In genomic region chr7:155796381-155797261, GRCh38 we compare ENCODE assay signal across 8 cellular contexts. TPM values are rescaled to one million over a fixed set of nuclear protein-coding genes. Genes with fewer than 3 reads are reported as not detected.
DNase-seq lines count a peak whose midpoint lies in the region; ATAC-seq and TF ChIP-seq lines count a peak whose summit lies in the region.

No MANE protein-coding gene starts in this region.

- peaks cover 35% of the 10 kb centered on the region for H3K4me1 ChIP-seq in OCI-LY3 (ENCODE audit: low read length)
- H3K4me1 ChIP-seq in gastroesophageal sphincter: peaks cover 0 to 10% (median 5%) of the 10 kb centered on the region in 3 donors
- peaks cover 21% of the 10 kb centered on the region for H3K4me1 ChIP-seq in vagina

- 13 to 80% methylated on average over 1 to 19 of the region's 60 CpGs for WGBS in gastroesophageal sphincter (ENCODE audit: low coverage in 1 of 2), 2 donors

- H4K20me1 ChIP-seq in OCI-LY3 (ENCODE audit: insufficient read depth, low read length): no peaks in the 10 kb centered on the region

- TF ChIP-seq CTCF in GM12865 (IDR thresholded peaks at IDR 0.05; ENCODE audit: insufficient read depth, low read depth, low read length, missing control alignments) (peak; percentile 87), OCI-LY3 (IDR thresholded peaks at IDR 0.05; ENCODE audit: low read depth, low read length) (peak; percentile 42), gastroesophageal sphincter (IDR thresholded peaks at IDR 0.05) (peak in 3 of 4 experiments; percentile 77 to 97 (median 77)), vagina (IDR thresholded peaks at IDR 0.05) (peak; percentile 56 to 68 (median 61))

- no peak overlapping the region for H3K9ac ChIP-seq in OCI-LY3 (ENCODE audit: low read length)

- H3K4me3 Mint-ChIP-seq in activated T-helper 17 cell treated with anti-CD3 and anti-CD28 coated beads, Interleukin-2, amount 50 U/mL, for 72 hours: no peak overlapping the region

- no peak overlapping the region for H3K27ac ChIP-seq in OCI-LY3 (ENCODE audit: low read length)
- no peak overlapping the region for H3K27ac ChIP-seq in gastroesophageal sphincter
- no peak overlapping the region for H3K27ac ChIP-seq in vagina

- H2AFZ ChIP-seq in OCI-LY3 (ENCODE audit: low read depth, low read length): no peak overlapping the region

- H3K4me1 Mint-ChIP-seq in activated T-helper 17 cell treated with anti-CD3 and anti-CD28 coated beads, Interleukin-2, amount 50 U/mL, for 72 hours: no peaks in the 10 kb centered on the region

- peak; percentile 56 for ATAC-seq in HG02588 (IDR thresholded peaks at IDR 0.05; ENCODE audit: unreplicated experiment)
- peak; percentile 79 for ATAC-seq in activated T-helper 17 cell treated with anti-CD3 and anti-CD28 coated beads, Interleukin-2, amount 50 U/mL, for 72 hours (replicated peaks)
- peak; percentile 59 for ATAC-seq in gastroesophageal sphincter

- no peaks in the 10 kb centered on the region for H3K36me3 Mint-ChIP-seq in activated T-helper 17 cell treated with anti-CD3 and anti-CD28 coated beads, Interleukin-2, amount 50 U/mL, for 72 hours (ENCODE audit: low read depth)

- H3K4me3 ChIP-seq in GM12865 (ENCODE audit: low read depth, low read length) (no peak overlapping the region), OCI-LY3 (ENCODE audit: low read length) (peak overlapping the region; percentile 46), gastroesophageal sphincter (peak overlapping the region in 1 of 2 donors; percentile 14), vagina (no peak overlapping the region)

- no peaks in the 10 kb centered on the region for H3K9me3 Mint-ChIP-seq in activated T-helper 17 cell treated with anti-CD3 and anti-CD28 coated beads, Interleukin-2, amount 50 U/mL, for 72 hours

- H3K4me2 ChIP-seq in OCI-LY3 (ENCODE audit: low read length): peak overlapping the region; percentile 50

- H3K27ac Mint-ChIP-seq in activated T-helper 17 cell treated with anti-CD3 and anti-CD28 coated beads, Interleukin-2, amount 50 U/mL, for 72 hours: no peak overlapping the region

- intact Hi-C loops in posterior cingulate gyrus (cut with DNase I) (loop anchor here (2.0 to 5.0 kb wide), 3 partner anchors 676 to 1020 kb away; no protein-coding TSS in a partner anchor), vagina (cut with DNase I) (no loop called here)

- TF ChIP-seq POLR2A in gastroesophageal sphincter (IDR thresholded peaks at IDR 0.05) (no peak), vagina (IDR thresholded peaks at IDR 0.05) (no peak)

- H3K36me3 ChIP-seq in OCI-LY3 (replicated peaks; ENCODE audit: low read depth, low read length) (no peaks in the 10 kb centered on the region), gastroesophageal sphincter (no peaks in the 10 kb centered on the region), vagina (no peaks in the 10 kb centered on the region)

- H3K27me3 ChIP-seq in OCI-LY3 (ENCODE audit: low read depth, low read length) (peaks cover 5% of the 10 kb centered on the region; the same call in 1 of the 2 replicates), gastroesophageal sphincter (peaks cover 72% of the 10 kb centered on the region), vagina (no peaks in the 10 kb centered on the region)

- no peaks in the 10 kb centered on the region for H3K79me2 ChIP-seq in OCI-LY3 (ENCODE audit: low read length)

- no peak for TF ChIP-seq EP300 in gastroesophageal sphincter (IDR thresholded peaks at IDR 0.05)

- H3K27me3 Mint-ChIP-seq in activated T-helper 17 cell treated with anti-CD3 and anti-CD28 coated beads, Interleukin-2, amount 50 U/mL, for 72 hours: peaks cover 26% of the 10 kb centered on the region

- peak; percentile 62 for DNase-seq in GM12865 (ENCODE audit: low read depth)
- peak in 8 of 10 donors; percentile 65 to 94 (median 72) for DNase-seq in posterior cingulate gyrus
- DNase-seq in vagina (ENCODE audit: extremely low spot score in 2 of 2): no peak
- no peak for DNase-seq in foreskin melanocyte

- H3K9me3 ChIP-seq in OCI-LY3 (ENCODE audit: insufficient read depth, low read length) (no peaks in the 10 kb centered on the region), gastroesophageal sphincter (no peaks in the 10 kb centered on the region), vagina (no peaks in the 10 kb centered on the region)

RNA-seq across cellular contexts. Expression of gene SHH, which starts 15.6 kb away (rescaled TPM):
- total RNA-seq in activated T-helper 17 cell treated with anti-CD3 and anti-CD28 coated beads, Interleukin-2, amount 50 U/mL, for 72 hours: not detected
- total RNA-seq in gastroesophageal sphincter (under 1 TPM in 1 of 4 donors, not detected in 3; 0.08 TPM), vagina (0.25 TPM)

Comparison
In these comparisons a context has a peak if more than half of its experiments do, and no peak if none do; other contexts are left out.
1. DNase-seq: peak in GM12865 (single experiment) and posterior cingulate gyrus (8 of 10); none in vagina (0 of 2) and foreskin melanocyte (single experiment).
2. Peak in every context shown above with its lines, with median percentiles within 50 percentile points of each other: CTCF ChIP-seq and ATAC-seq.